Comparison of ENCODE assay signal across 1 cellular context in the genomic region with DNA sequence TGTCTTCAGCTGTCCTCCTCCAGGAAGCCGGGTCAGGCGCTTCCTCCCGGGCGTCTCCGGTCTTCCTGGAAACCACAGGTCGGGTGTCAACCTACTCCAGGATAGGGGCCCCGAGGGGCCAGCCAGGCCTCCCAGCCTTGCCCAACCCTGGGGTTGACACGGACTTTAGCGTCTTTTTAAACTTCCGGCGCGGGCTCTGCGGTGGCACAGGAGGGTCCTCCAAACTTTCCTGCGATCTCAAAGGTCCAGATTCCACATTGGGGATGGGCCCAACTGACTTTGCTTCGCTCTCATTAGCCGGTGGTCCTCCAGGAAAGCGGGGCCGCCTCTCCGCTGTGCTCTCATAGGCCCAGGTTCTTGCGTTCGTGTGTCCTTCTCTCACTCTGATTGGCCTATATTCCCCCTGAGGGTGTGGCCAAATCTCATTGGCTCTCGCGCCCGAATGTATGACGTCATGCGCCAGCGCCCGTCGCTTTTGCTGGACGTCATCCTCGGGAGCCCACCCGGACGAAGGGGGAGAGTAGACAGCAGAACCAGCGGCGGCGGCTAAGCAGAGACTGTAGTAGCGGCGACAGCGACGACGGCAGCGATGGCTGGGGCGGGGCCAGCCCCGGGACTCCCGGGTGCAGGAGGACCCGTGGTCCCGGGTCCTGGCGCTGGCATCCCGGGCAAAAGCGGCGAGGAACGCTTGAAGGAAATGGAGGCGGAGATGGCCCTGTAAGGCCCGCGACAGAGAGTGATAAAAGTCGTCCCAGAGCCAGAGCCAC.
A peak's percentile ranks its signal among the peaks of the same experiment; 100 is the strongest.
TF ChIP-seq lines count a peak whose summit lies in the region.

A gene with protein sequence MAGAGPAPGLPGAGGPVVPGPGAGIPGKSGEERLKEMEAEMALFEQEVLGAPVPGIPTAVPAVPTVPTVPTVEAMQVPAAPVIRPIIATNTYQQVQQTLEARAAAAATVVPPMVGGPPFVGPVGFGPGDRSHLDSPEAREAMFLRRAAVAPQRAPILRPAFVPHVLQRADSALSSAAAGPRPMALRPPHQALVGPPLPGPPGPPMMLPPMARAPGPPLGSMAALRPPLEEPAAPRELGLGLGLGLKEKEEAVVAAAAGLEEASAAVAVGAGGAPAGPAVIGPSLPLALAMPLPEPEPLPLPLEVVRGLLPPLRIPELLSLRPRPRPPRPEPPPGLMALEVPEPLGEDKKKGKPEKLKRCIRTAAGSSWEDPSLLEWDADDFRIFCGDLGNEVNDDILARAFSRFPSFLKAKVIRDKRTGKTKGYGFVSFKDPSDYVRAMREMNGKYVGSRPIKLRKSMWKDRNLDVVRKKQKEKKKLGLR (plus strand): TSS at position 472 of the 767 bp plus-strand sequence. CDS start 118 bp downstream, at position 590.

TF ChIP-seq in HepG2, 621 proteins besides CTCF, POLR2A, EP300 and RAD21 (continued from another document and continues in another):
- TF ChIP-seq ZBTB43 (CRISPR knock-in tag; conservative IDR thresholded peaks at IDR 0.05) (no peak), ZXDC (CRISPR knock-in tag; IDR thresholded peaks at IDR 0.05) (no peak), XRCC5 (optimal IDR thresholded peaks at IDR 0.05; ENCODE audit: low read length) (peak; percentile 78), ZNF703 (CRISPR knock-in tag; IDR thresholded peaks at IDR 0.05; ENCODE audit: borderline replicate concordance) (0 out of 2 replicates have a peak, but pooled peaks have one; percentile 24), IRF1 (CRISPR knock-in tag; IDR thresholded peaks at IDR 0.05; ENCODE audit: low read depth) (no peak), ZSCAN29 (CRISPR knock-in tag; conservative IDR thresholded peaks at IDR 0.05) (0 out of 2 replicates have a peak, but pooled peaks have one; percentile 45), ZNF549 (CRISPR knock-in tag; IDR thresholded peaks at IDR 0.05) (no peak), KDM5B (CRISPR knock-in tag; IDR thresholded peaks at IDR 0.05; ENCODE audit: borderline replicate concordance) (no peak; the same call in 1 of the 2 replicates), ZNF253 (CRISPR knock-in tag; IDR thresholded peaks at IDR 0.05; ENCODE audit: borderline replicate concordance) (no peak), HNF4G (IDR thresholded peaks at IDR 0.05; ENCODE audit: borderline replicate concordance, low read depth, low read length) (peak; percentile 40; the same call in 1 of the 2 replicates), HNF4G (CRISPR knock-in tag; IDR thresholded peaks at IDR 0.05; ENCODE audit: borderline replicate concordance, low read depth) (no peak), ZNF772 (CRISPR knock-in tag; IDR thresholded peaks at IDR 0.05) (peak; percentile 59; the same call in 1 of the 2 replicates), NONO (IDR thresholded peaks at IDR 0.05) (no peak), NONO (CRISPR knock-in tag; conservative IDR thresholded peaks at IDR 0.05) (peak; percentile 90), NR2F2 (IDR thresholded peaks at IDR 0.05; ENCODE audit: borderline replicate concordance, low read depth) (no peak; the same call in 1 of the 2 replicates), ZNF460 (CRISPR knock-in tag; IDR thresholded peaks at IDR 0.05; ENCODE audit: borderline replicate concordance) (no peak), ZUFSP (CRISPR knock-in tag; IDR thresholded peaks at IDR 0.05; ENCODE audit: borderline replicate concordance) (no peak), ZNF431 (CRISPR knock-in tag; IDR thresholded peaks at IDR 0.05; ENCODE audit: borderline replicate concordance, low read depth) (no peak), SNAPC2 (CRISPR knock-in tag; IDR thresholded peaks at IDR 0.05) (no peak), CCDC6 (CRISPR knock-in tag; IDR thresholded peaks at IDR 0.05) (no peak), ZSCAN25 (CRISPR knock-in tag; IDR thresholded peaks at IDR 0.05) (no peak), TBX3 (IDR thresholded peaks at IDR 0.05; ENCODE audit: borderline replicate concordance) (no peak), MZF1 (CRISPR knock-in tag; IDR thresholded peaks at IDR 0.05; ENCODE audit: borderline replicate concordance) (no peak), ZNF788 (CRISPR knock-in tag; IDR thresholded peaks at IDR 0.05; ENCODE audit: borderline replicate concordance) (peak; percentile 85; the same call in 1 of the 2 replicates), ZFY (CRISPR knock-in tag; IDR thresholded peaks at IDR 0.05) (peak; percentile 79), IKZF5 (CRISPR knock-in tag; IDR thresholded peaks at IDR 0.05) (peak; percentile 64; the same call in 1 of the 2 replicates), ZMAT3 (CRISPR knock-in tag; conservative IDR thresholded peaks at IDR 0.05) (peak; percentile 29; the same call in 1 of the 2 replicates), ZNF3 (CRISPR knock-in tag; IDR thresholded peaks at IDR 0.05) (no peak), ZNF704 (CRISPR knock-in tag; IDR thresholded peaks at IDR 0.05; ENCODE audit: borderline replicate concordance) (peak; percentile 64; the same call in 1 of the 2 replicates), ZBTB20 (CRISPR knock-in tag; IDR thresholded peaks at IDR 0.05; ENCODE audit: borderline replicate concordance, low read depth) (no peak), ZKSCAN1 (IDR thresholded peaks at IDR 0.05; ENCODE audit: low read length) (peak; percentile 85)
- TF ChIP-seq, protein P1, sequence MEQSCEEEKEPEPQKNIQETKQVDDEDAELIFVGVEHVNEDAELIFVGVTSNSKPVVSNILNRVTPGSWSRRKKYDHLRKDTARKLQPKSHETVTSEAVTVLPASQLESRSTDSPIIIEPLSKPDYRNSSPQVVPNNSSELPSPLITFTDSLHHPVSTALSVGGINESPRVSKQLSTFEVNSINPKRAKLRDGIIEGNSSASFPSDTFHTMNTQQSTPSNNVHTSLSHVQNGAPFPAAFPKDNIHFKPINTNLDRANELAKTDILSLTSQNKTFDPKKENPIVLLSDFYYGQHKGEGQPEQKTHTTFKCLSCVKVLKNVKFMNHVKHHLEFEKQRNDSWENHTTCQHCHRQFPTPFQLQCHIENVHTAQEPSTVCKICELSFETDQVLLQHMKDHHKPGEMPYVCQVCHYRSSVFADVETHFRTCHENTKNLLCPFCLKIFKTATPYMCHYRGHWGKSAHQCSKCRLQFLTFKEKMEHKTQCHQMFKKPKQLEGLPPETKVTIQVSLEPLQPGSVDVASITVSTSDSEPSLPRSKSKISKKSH (CRISPR knock-in tag; IDR thresholded peaks at IDR 0.05; ENCODE audit: borderline replicate concordance) = peak; percentile 37; the same call in 1 of the 2 replicates
- TF ChIP-seq, protein P2, sequence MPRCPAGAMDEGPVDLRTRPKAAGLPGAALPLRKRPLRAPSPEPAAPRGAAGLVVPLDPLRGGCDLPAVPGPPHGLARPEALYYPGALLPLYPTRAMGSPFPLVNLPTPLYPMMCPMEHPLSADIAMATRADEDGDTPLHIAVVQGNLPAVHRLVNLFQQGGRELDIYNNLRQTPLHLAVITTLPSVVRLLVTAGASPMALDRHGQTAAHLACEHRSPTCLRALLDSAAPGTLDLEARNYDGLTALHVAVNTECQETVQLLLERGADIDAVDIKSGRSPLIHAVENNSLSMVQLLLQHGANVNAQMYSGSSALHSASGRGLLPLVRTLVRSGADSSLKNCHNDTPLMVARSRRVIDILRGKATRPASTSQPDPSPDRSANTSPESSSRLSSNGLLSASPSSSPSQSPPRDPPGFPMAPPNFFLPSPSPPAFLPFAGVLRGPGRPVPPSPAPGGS (CRISPR knock-in tag; IDR thresholded peaks at IDR 0.05) = no peak
- TF ChIP-seq, protein P3, sequence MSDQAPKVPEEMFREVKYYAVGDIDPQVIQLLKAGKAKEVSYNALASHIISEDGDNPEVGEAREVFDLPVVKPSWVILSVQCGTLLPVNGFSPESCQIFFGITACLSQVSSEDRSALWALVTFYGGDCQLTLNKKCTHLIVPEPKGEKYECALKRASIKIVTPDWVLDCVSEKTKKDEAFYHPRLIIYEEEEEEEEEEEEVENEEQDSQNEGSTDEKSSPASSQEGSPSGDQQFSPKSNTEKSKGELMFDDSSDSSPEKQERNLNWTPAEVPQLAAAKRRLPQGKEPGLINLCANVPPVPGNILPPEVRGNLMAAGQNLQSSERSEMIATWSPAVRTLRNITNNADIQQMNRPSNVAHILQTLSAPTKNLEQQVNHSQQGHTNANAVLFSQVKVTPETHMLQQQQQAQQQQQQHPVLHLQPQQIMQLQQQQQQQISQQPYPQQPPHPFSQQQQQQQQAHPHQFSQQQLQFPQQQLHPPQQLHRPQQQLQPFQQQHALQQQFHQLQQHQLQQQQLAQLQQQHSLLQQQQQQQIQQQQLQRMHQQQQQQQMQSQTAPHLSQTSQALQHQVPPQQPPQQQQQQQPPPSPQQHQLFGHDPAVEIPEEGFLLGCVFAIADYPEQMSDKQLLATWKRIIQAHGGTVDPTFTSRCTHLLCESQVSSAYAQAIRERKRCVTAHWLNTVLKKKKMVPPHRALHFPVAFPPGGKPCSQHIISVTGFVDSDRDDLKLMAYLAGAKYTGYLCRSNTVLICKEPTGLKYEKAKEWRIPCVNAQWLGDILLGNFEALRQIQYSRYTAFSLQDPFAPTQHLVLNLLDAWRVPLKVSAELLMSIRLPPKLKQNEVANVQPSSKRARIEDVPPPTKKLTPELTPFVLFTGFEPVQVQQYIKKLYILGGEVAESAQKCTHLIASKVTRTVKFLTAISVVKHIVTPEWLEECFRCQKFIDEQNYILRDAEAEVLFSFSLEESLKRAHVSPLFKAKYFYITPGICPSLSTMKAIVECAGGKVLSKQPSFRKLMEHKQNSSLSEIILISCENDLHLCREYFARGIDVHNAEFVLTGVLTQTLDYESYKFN (CRISPR knock-in tag; conservative IDR thresholded peaks at IDR 0.05) = peak; percentile 65
